Comparison of ENCODE assay signal across 13 cellular contexts in genomic region chr22:46754826-46755225, GRCh38. TPM values are rescaled to one million over a fixed set of nuclear protein-coding genes. Genes with fewer than 3 reads are reported as not detected.
DNase-seq lines count a peak whose midpoint lies in the region; ATAC-seq and TF ChIP-seq lines count a peak whose summit lies in the region.
"Had no signal": no experiment of that assay in that cellular context is flagged by ENCODE, and none has a peak within 500 bp of the region (broad histone marks: within the 10 kb centered on the region; RNA-seq: fewer than 3 reads in every experiment).

No MANE protein-coding gene starts in this region.

- H3K27me3 ChIP-seq in AG04450 (ENCODE audit: control insufficient read depth, insufficient read depth, low read length) (no peaks in the 10 kb centered on the region), adipocyte (replicated peaks; ENCODE audit: control insufficient read depth, insufficient read depth, low read length) (no peaks in the 10 kb centered on the region), right atrium auricular region (no peaks in the 10 kb centered on the region), gastrocnemius medialis (no peaks in the 10 kb centered on the region)
- H3K27me3 ChIP-seq: uterus had no signal

- intact Hi-C loops in gastrocnemius medialis (cut with DNase I; ENCODE audit: low total_unique reads): loop anchor here (2.0 kb wide), 1 partner anchor 16 kb away; the partner anchor contains the start of gene CERK

- H3K27ac ChIP-seq in AG04450 (ENCODE audit: low read depth, low read length): peak overlapping the region; percentile 92
- peak overlapping the region; percentile 92 to 95 for H3K27ac ChIP-seq in right atrium auricular region
- H3K27ac ChIP-seq in gastrocnemius medialis: peak overlapping the region; percentile 91 to 99 (median 94)

- TF ChIP-seq CTCF in AG04450 (IDR thresholded peaks at IDR 0.05; ENCODE audit: low read depth, low read length): no peak
- no peak for TF ChIP-seq CTCF in right atrium auricular region (IDR thresholded peaks at IDR 0.05)
- no peak for TF ChIP-seq CTCF in gastrocnemius medialis (IDR thresholded peaks at IDR 0.05 in 4 of 5, conservative IDR thresholded peaks at IDR 0.05 in 1 of 5)
- no peak for TF ChIP-seq CTCF in glutamatergic neuron (IDR thresholded peaks at IDR 0.05; ENCODE audit: partially characterized antibody, unreplicated experiment)

- H3K27ac Mint-ChIP-seq in glutamatergic neuron (ENCODE audit: unreplicated experiment): no peak overlapping the region
- H3K27ac Mint-ChIP-seq: nephron progenitor cell had no signal

- in situ Hi-C loops in gastrocnemius medialis (cut with MboI; ENCODE audit: low sequenced_read_pairs in 4 of 4): no loop called here

- CTCF ChIA-PET in AG04450 (lab: Charles Lee): no interaction called here

- no peak for TF ChIP-seq POLR2A in gastrocnemius medialis (IDR thresholded peaks at IDR 0.05)

- no peaks in the 10 kb centered on the region for H3K36me3 ChIP-seq in adipocyte (ENCODE audit: control insufficient read depth, insufficient read depth, low read length, severe bottlenecking)
- no peaks in the 10 kb centered on the region for H3K36me3 ChIP-seq in right atrium auricular region
- no peaks in the 10 kb centered on the region for H3K36me3 ChIP-seq in gastrocnemius medialis
- H3K36me3 ChIP-seq: uterus had no signal

- H3K4me3 Mint-ChIP-seq in glutamatergic neuron (ENCODE audit: unreplicated experiment): no peak overlapping the region
- H3K4me3 Mint-ChIP-seq: nephron progenitor cell had no signal

- H3K4me3 ChIP-seq in AG04450 (ENCODE audit: low read depth, low read length) (no peak overlapping the region), adipocyte (ENCODE audit: low read length) (peak overlapping the region; percentile 72), right atrium auricular region (no peak overlapping the region), gastrocnemius medialis (peak overlapping the region in 2 of 4 donors; percentile 32 to 41)
- H3K4me3 ChIP-seq: uterus had no signal

- H3K4me1 ChIP-seq in adipocyte (ENCODE audit: control insufficient read depth, insufficient read depth, low read length) (peaks cover 24% of the 10 kb centered on the region), right atrium auricular region (peaks cover 0 to 65% of the 10 kb centered on the region in 2 donors), gastrocnemius medialis (peaks cover 42 to 47% of the 10 kb centered on the region in 2 donors)

- H3K4me1 Mint-ChIP-seq in glutamatergic neuron (ENCODE audit: low read depth, unreplicated experiment): no peaks in the 10 kb centered on the region

- POLR2A ChIA-PET in AG04450 (lab: Yijun Ruan, JAX): interaction anchor here (1.1 to 1.5 kb wide), 3 partner anchors 8 to 37 kb away, joined by 5 to 9 read pairs (median 5); partner anchors contain the start of gene TBC1D22A

- DNase-seq in AG04450 (ENCODE audit: low read depth, low spot score): no peak
- DNase-seq in adipocyte (ENCODE audit: low read depth): no peak
- DNase-seq in right atrium auricular region (ENCODE audit: low spot score): no peak
- no peak for DNase-seq in gastrocnemius medialis
- DNase-seq in HuH-7 (ENCODE audit: low spot score): no peak
- DNase-seq in NCI-H2081 (lab: John Stamatoyannopoulos, UW): no peak
- DNase-seq in hippocampal formation (lab: John Stamatoyannopoulos, UW): no peak
- DNase-seq in glutamatergic neuron: no peak
- DNase-seq: activated CD8-positive, alpha-beta memory T cell treated with anti-CD3 and anti-CD28 coated beads, Interleukin-2, amount 50 U/mL, for 48 hours; NCI-H2171; nephron progenitor cell; T-helper 1 cell had no signal

- peaks cover 13% of the 10 kb centered on the region for H3K36me3 Mint-ChIP-seq in glutamatergic neuron (ENCODE audit: unreplicated experiment)

- H3K9me3 ChIP-seq in AG04450 (ENCODE audit: control insufficient read depth, insufficient read depth, low read length) (peaks cover 10% of the 10 kb centered on the region), adipocyte (ENCODE audit: control insufficient read depth, low read length) (no peaks in the 10 kb centered on the region), right atrium auricular region (no peaks in the 10 kb centered on the region), gastrocnemius medialis (no peaks in the 10 kb centered on the region)
- H3K9me3 ChIP-seq: uterus had no signal

- H3K9ac ChIP-seq in adipocyte (ENCODE audit: low read length): no peak overlapping the region

- H3K27me3 Mint-ChIP-seq in glutamatergic neuron (ENCODE audit: unreplicated experiment): peaks cover 1% of the 10 kb centered on the region

- H3K9me3 Mint-ChIP-seq in glutamatergic neuron (ENCODE audit: unreplicated experiment): peaks cover 10% of the 10 kb centered on the region

- no peak for ATAC-seq in gastrocnemius medialis

RNA-seq across cellular contexts. Expression of gene TBC1D22A, which starts 7.6 kb away (rescaled TPM):
- 19.8 and 21.6 TPM in 2 replicates for polyA plus RNA-seq in AG04450 (2011; rRNA removed)
- polyA minus RNA-seq in AG04450 (2011; rRNA and poly(A)+ RNA removed): 17.1 and 19.6 TPM in 2 replicates
- total RNA-seq in right atrium auricular region (10 to 100 TPM; 11.5 to 15.4 TPM), gastrocnemius medialis (10 to 100 TPM; 18.8 to 25.2 (median 23.1) TPM), glutamatergic neuron (ENCODE audit: unreplicated experiment) (23.0 TPM)

RNA-seq across cellular contexts. Expression of gene CERK, which starts 16.8 kb away (rescaled TPM):
- polyA plus RNA-seq in AG04450 (2011; rRNA removed): 29.0 and 32.9 TPM in 2 replicates
- polyA minus RNA-seq in AG04450 (2011; rRNA and poly(A)+ RNA removed): 45.7 and 51.1 TPM in 2 replicates
- total RNA-seq in right atrium auricular region: 10 to 100 TPM; 46.0 to 59.8 TPM
- total RNA-seq in gastrocnemius medialis: 10 to 100 TPM; 32.7 to 38.7 (median 34.8) TPM
- total RNA-seq in glutamatergic neuron (ENCODE audit: unreplicated experiment): 145 TPM
